In the genomic region with DNA sequence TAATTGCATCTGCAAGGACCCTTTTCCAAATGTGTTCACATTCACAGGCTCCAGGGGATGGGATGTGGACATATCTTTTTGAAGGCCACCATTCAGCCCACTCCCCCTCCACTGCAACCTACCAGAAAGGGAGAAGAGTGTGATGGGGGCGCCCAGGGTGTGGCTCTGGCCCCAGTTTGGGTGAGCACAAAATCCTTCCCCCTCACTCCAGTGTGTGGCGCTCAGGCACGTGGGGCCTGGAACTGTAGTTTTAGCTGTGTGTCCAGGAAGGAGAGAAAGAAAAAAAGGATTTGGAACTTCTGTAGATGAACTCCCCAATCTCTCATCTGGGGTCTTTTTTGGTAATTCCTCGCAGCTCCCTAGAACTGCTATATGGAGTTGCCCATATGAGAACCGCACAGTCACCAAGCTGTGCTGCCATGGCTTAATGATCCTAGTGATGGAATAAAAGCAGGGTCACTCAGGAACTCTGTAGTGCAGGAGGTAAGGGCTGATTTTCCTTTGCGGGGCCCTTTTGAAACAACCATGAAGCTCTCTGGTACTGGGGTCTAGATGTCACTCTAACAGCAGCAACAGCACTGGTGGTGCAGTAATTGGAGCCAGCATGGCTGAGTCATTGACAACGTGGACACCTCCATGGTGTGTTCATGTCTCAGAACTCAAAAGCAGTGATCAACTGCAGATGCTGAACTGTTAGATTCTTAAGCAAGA, we compare ENCODE assay signal across 1 cellular context.
TF ChIP-seq lines count a peak whose summit lies in the region.

No MANE protein-coding gene starts in this region.

TF ChIP-seq in H1, 55 proteins besides CTCF, POLR2A, EP300 and RAD21:
- no peak for TF ChIP-seq CEBPB (IDR thresholded peaks at IDR 0.05; ENCODE audit: low read depth, low read length)
- no peak for TF ChIP-seq SUZ12 (IDR thresholded peaks at IDR 0.05; ENCODE audit: low read length)
- TF ChIP-seq NANOG (IDR thresholded peaks at IDR 0.05; ENCODE audit: insufficient read depth, low read depth, low read length, poor library complexity, severe bottlenecking) = no peak
- no peak for TF ChIP-seq KDM4A (IDR thresholded peaks at IDR 0.05; ENCODE audit: low read depth, low read length, severe bottlenecking)
- no peak for TF ChIP-seq RNF2 (IDR thresholded peaks at IDR 0.05; ENCODE audit: borderline replicate concordance, low read depth, low read length, missing control alignments, poor library complexity, severe bottlenecking)
- no peak for TF ChIP-seq TAF1 (IDR thresholded peaks at IDR 0.05; ENCODE audit: low read depth, low read length)
- no peak for TF ChIP-seq YY1 (IDR thresholded peaks at IDR 0.05; ENCODE audit: low read depth, low read length)
- TF ChIP-seq, protein P1, sequence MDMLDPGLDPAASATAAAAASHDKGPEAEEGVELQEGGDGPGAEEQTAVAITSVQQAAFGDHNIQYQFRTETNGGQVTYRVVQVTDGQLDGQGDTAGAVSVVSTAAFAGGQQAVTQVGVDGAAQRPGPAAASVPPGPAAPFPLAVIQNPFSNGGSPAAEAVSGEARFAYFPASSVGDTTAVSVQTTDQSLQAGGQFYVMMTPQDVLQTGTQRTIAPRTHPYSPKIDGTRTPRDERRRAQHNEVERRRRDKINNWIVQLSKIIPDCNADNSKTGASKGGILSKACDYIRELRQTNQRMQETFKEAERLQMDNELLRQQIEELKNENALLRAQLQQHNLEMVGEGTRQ (IDR thresholded peaks at IDR 0.05; ENCODE audit: low read length) = no peak
- no peak for TF ChIP-seq RBBP5 (IDR thresholded peaks at IDR 0.05; ENCODE audit: borderline replicate concordance, low read depth, low read length)
- no peak for TF ChIP-seq PHF8 (conservative IDR thresholded peaks at IDR 0.05; ENCODE audit: low read depth, low read length)
- TF ChIP-seq FOSL1 (IDR thresholded peaks at IDR 0.05; ENCODE audit: insufficient read depth, low read depth, low read length) = no peak
- no peak for TF ChIP-seq BACH1 (IDR thresholded peaks at IDR 0.05; ENCODE audit: low read length)
- no peak for TF ChIP-seq SIX5 (IDR thresholded peaks at IDR 0.05; ENCODE audit: low read depth, low read length)
- TF ChIP-seq EGR1 (IDR thresholded peaks at IDR 0.05; ENCODE audit: borderline replicate concordance, low read depth, low read length) = no peak
- TF ChIP-seq KDM5A (IDR thresholded peaks at IDR 0.05; ENCODE audit: low read length) = no peak
- no peak for TF ChIP-seq MAFK (IDR thresholded peaks at IDR 0.05; ENCODE audit: low read depth, low read length)
- TF ChIP-seq SP1 (IDR thresholded peaks at IDR 0.05; ENCODE audit: low read depth, low read length) = no peak
